ENCODE assay signal across 16 cellular contexts in the genomic region with DNA sequence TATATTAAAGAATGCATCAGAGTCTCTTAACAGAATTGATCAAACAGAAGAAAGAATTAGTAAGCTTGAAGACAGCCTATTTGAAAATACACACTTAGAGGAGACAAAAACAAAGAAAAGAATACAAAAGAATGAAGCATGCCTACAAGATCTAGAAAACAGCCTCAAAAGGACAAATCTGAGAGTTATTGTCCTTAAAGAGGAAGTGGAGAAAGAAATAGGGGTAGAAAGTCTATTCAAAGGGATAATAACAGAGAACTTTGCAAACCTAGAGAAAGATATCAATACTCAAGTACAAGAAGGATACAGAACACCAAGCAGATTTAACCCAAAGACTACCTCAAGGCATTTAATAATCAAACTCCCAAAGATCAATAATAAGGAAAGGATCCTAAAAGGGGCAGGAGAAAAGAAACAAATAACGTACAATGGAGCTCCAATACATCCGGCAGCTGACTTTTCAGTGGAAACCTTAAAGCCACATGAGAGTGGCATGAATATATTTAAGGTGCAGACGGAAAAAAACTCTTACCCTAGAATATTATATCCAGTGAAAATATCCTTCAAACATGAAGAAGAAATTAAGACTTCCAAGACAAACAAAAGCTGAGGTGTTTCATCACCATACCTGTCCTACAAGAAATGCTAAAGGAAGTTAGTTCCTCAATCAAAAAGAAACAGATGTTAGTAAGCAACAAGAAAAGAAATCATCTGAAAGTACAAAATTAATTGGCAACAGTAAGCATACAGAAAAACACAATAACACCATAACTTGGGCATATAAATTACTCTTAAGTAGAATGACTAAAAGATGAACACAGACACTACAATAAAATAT. TPM values are rescaled to one million over a fixed set of nuclear protein-coding genes. Genes with fewer than 3 reads are reported as not detected.
DNase-seq lines count a peak whose midpoint lies in the region; ATAC-seq, FAIRE-seq and TF ChIP-seq lines count a peak whose summit lies in the region.
"Had no signal": no experiment of that assay in that cellular context is flagged by ENCODE, and none has a peak within 500 bp of the region (broad histone marks: within the 10 kb centered on the region; RNA-seq: fewer than 3 reads in every experiment).

No MANE protein-coding gene starts in this region.

- H3K27ac ChIP-seq in HEK293 (ENCODE audit: extremely low read depth, low read depth, low read length) (no peak overlapping the region), GM12878 (ENCODE audit: control insufficient read depth, insufficient read depth) (no peak overlapping the region)
- H3K27ac ChIP-seq: 22Rv1 had no signal

- in situ Hi-C loops in GM12878 (cut with MboI): no loop called here

- TF ChIP-seq POLR2A in GM12878 (IDR thresholded peaks at IDR 0.05; ENCODE audit: low read depth, low read length): no peak

- FAIRE-seq in GM12878 (lab: Jason Lieb, UNC) (peak; percentile 27), frontal cortex (lab: Jason Lieb, UNC) (peak; percentile 10), RCC 7860 (lab: Jason Lieb, UNC) (no peak)

- RAD21 ChIA-PET in GM12878 (lab: Charles Lee; ENCODE audit: unreplicated experiment): no interaction called here

- 97% methylated on average over 3 of the region's 3 CpGs for WGBS in GM12878 (ENCODE audit: insufficient coverage, insufficient replicate concordance, low lambda C conversion rate, missing lambda C conversion rate)

- no peak for TF ChIP-seq EP300 in GM12878 (IDR thresholded peaks at IDR 0.05; ENCODE audit: borderline replicate concordance in 1 of 2, control insufficient read depth in 1 of 2, low read depth in 2 of 2, low read length in 2 of 2)

- H3K27me3 Mint-ChIP-seq in activated naive CD4-positive, alpha-beta T cell treated with anti-CD3 and anti-CD28 coated beads, Interleukin-2, amount 50 U/mL, for 24 hours: no peaks in the 10 kb centered on the region
- no peaks in the 10 kb centered on the region for H3K27me3 Mint-ChIP-seq in activated naive CD4-positive, alpha-beta T cell treated with anti-CD3 and anti-CD28 coated beads for 36 hours (ENCODE audit: low read depth)

- TF ChIP-seq RAD21 in GM12878 (IDR thresholded peaks at IDR 0.05; ENCODE audit: insufficient read depth, low read depth, low read length): no peak

- SMC1A ChIA-PET in GM12878 (lab: Charles Lee; ENCODE audit: uncharacterized antibody, unreplicated experiment): interaction anchor here (0.9 to 1.8 kb wide), 5 partner anchors 9 to 165 kb away, joined by 3 to 4 read pairs (median 3); no protein-coding TSS in a partner anchor

- H3K4me3 Mint-ChIP-seq in activated naive CD4-positive, alpha-beta T cell treated with anti-CD3 and anti-CD28 coated beads, Interleukin-2, amount 50 U/mL, for 24 hours: no peak overlapping the region
- H3K4me3 Mint-ChIP-seq in activated naive CD4-positive, alpha-beta T cell treated with anti-CD3 and anti-CD28 coated beads for 36 hours: no peak overlapping the region
- H3K4me3 Mint-ChIP-seq: CD14-positive monocyte; CD8-positive, alpha-beta T cell; GM23338 had no signal

- no peak overlapping the region for H3K9ac ChIP-seq in GM12878 (ENCODE audit: control insufficient read depth, insufficient read depth, low read length)

- H3K4me1 Mint-ChIP-seq in activated naive CD4-positive, alpha-beta T cell treated with anti-CD3 and anti-CD28 coated beads, Interleukin-2, amount 50 U/mL, for 24 hours: peaks cover 71% of the 10 kb centered on the region
- peaks cover 51% of the 10 kb centered on the region for H3K4me1 Mint-ChIP-seq in activated naive CD4-positive, alpha-beta T cell treated with anti-CD3 and anti-CD28 coated beads for 36 hours (ENCODE audit: low read depth)

- BruUV-seq in GM12878 (replicated peaks; lab: Mats Ljungman, UMichigan): no TSS peak

- POLR2A ChIA-PET in HEK293 (lab: Yijun Ruan, JAX) (no interaction called here), GM12878 (lab: Charles Lee) (interaction anchor here (0.9 kb wide), 1 partner anchor 35 kb away, joined by 3 read pairs; no protein-coding TSS in a partner anchor)

- H3K4me1 ChIP-seq in HEK293 (ENCODE audit: control insufficient read depth, insufficient read depth, low read length) (peaks cover 11% of the 10 kb centered on the region), GM12878 (ENCODE audit: control insufficient read depth, insufficient read depth, low read length) (peaks cover 9% of the 10 kb centered on the region)

- DNase-seq in activated naive CD4-positive, alpha-beta T cell treated with anti-CD3 and anti-CD28 coated beads for 36 hours: no peak
- DNase-seq in GM12878 (ENCODE audit: low read depth, low spot score): no peak
- DNase-seq in frontal cortex (ENCODE audit: low spot score in 2 of 2): no peak
- DNase-seq in RCC 7860 (ENCODE audit: low spot score): no peak
- DNase-seq: CD8-positive, alpha-beta T cell; COR-L47; DND-41; GDM1; H7 had no signal

- no peak for ATAC-seq in GM12878
- no peak for ATAC-seq in HG03432 (IDR thresholded peaks at IDR 0.05; ENCODE audit: unreplicated experiment)
- ATAC-seq in HG03175 (IDR thresholded peaks at IDR 0.05; ENCODE audit: unreplicated experiment): no peak
- ATAC-seq: CD8-positive, alpha-beta T cell; GM23338 had no signal

- H3K36me3 ChIP-seq in HEK293 (ENCODE audit: control insufficient read depth in 2 of 2, insufficient read depth in 1 of 2, low read length in 2 of 2): no peaks in the 10 kb centered on the region; a peak in 1 of 3 replicates
- no peaks in the 10 kb centered on the region for H3K36me3 ChIP-seq in GM12878 (ENCODE audit: control insufficient read depth in 2 of 2, insufficient read depth in 2 of 2, low read length in 1 of 2)

- H4K20me1 ChIP-seq in GM12878 (ENCODE audit: control insufficient read depth, insufficient read depth): no peaks in the 10 kb centered on the region

- peaks cover 45% of the 10 kb centered on the region for H3K79me2 ChIP-seq in GM12878 (ENCODE audit: control insufficient read depth, insufficient read depth, low read length)

- no peak overlapping the region for H3K4me3 ChIP-seq in HEK293 (ENCODE audit: low read depth, low read length)
- H3K4me3 ChIP-seq in GM12878: no peak overlapping the region
- H3K4me3 ChIP-seq: GM23338 had no signal

- H3K4me2 ChIP-seq in GM12878 (ENCODE audit: control insufficient read depth, insufficient read depth): no peak overlapping the region
- H3K4me2 ChIP-seq: GM23338 had no signal

- H3K9me3 ChIP-seq in HEK293 (ENCODE audit: control insufficient read depth, insufficient read depth, low read depth, low read length) (no peaks in the 10 kb centered on the region), GM12878 (replicated peaks; ENCODE audit: control insufficient read depth, insufficient read depth, low read length) (no peaks in the 10 kb centered on the region; the same call in 2 of the 3 replicates)

- H3K27ac Mint-ChIP-seq in activated naive CD4-positive, alpha-beta T cell treated with anti-CD3 and anti-CD28 coated beads, Interleukin-2, amount 50 U/mL, for 24 hours: peak overlapping the region; percentile 25
- H3K27ac Mint-ChIP-seq in activated naive CD4-positive, alpha-beta T cell treated with anti-CD3 and anti-CD28 coated beads for 36 hours: no peak overlapping the region
- H3K27ac Mint-ChIP-seq: CD8-positive, alpha-beta T cell; GM23338 had no signal

- H3K36me3 Mint-ChIP-seq in activated naive CD4-positive, alpha-beta T cell treated with anti-CD3 and anti-CD28 coated beads, Interleukin-2, amount 50 U/mL, for 24 hours: peaks cover 35% of the 10 kb centered on the region
- H3K36me3 Mint-ChIP-seq in activated naive CD4-positive, alpha-beta T cell treated with anti-CD3 and anti-CD28 coated beads for 36 hours (ENCODE audit: low read depth): peaks cover 25% of the 10 kb centered on the region

- intact Hi-C loops in activated naive CD4-positive, alpha-beta T cell treated with anti-CD3 and anti-CD28 coated beads for 36 hours (cut with micrococcal nuclease): no loop called here
- intact Hi-C loops in GM12878 (cut with micrococcal nuclease; ENCODE audit: unreplicated experiment): no loop called here

- H3K27me3 ChIP-seq in GM12878 (replicated peaks in 1 of 2; ENCODE audit: control insufficient read depth in 2 of 2, insufficient read depth in 2 of 2, low read length in 1 of 2): no peaks in the 10 kb centered on the region

- CTCF ChIA-PET in activated naive CD4-positive, alpha-beta T cell treated with anti-CD3 and anti-CD28 coated beads for 36 hours (lab: Charles Lee): interaction anchor here (1.4 kb wide), 1 partner anchor 18 kb away, joined by 3 read pairs; no protein-coding TSS in a partner anchor
- CTCF ChIA-PET in HEK293 (lab: Yijun Ruan, JAX): interaction anchor here (0.6 kb wide), 2 partner anchors 103 to 1419 kb away, joined by 4 read pairs; no protein-coding TSS in a partner anchor
- CTCF ChIA-PET in GM12878 (lab: Yijun Ruan, JAX): interaction anchor here (0.7 to 2.1 kb wide), 4 partner anchors 17 to 112 kb away, joined by 3 to 4 read pairs (median 4); no protein-coding TSS in a partner anchor

- no peak for TF ChIP-seq CTCF in HEK293 (tag by site-specific recombination; IDR thresholded peaks at IDR 0.05)
- no peak for TF ChIP-seq CTCF in GM12878 (IDR thresholded peaks at IDR 0.05 in 2 of 3, conservative IDR thresholded peaks at IDR 0.05 in 1 of 3; ENCODE audit: control insufficient read depth in 2 of 3, extremely low read depth in 1 of 3, insufficient read depth in 1 of 3, low read depth in 3 of 3, low read length in 3 of 3)

- peaks cover 11% of the 10 kb centered on the region for H3K9me3 Mint-ChIP-seq in activated naive CD4-positive, alpha-beta T cell treated with anti-CD3 and anti-CD28 coated beads, Interleukin-2, amount 50 U/mL, for 24 hours
- H3K9me3 Mint-ChIP-seq in activated naive CD4-positive, alpha-beta T cell treated with anti-CD3 and anti-CD28 coated beads for 36 hours: peaks cover 2% of the 10 kb centered on the region
- H3K9me3 Mint-ChIP-seq: GM23338 had no signal

- H2AFZ ChIP-seq in GM12878 (ENCODE audit: control insufficient read depth, low read depth, low read length): no peak overlapping the region
- H2AFZ ChIP-seq: GM23338 had no signal

RNA-seq across cellular contexts. Expression of gene LRBA, which starts 36.1 kb away (rescaled TPM):
- 10 to 100 TPM; 53.7 to 54.6 TPM for total RNA-seq in activated naive CD4-positive, alpha-beta T cell treated with anti-CD3 and anti-CD28 coated beads for 36 hours
- 574 and 578 TPM in 2 replicates for total RNA-seq in GM12878 (2013; cell fraction: nucleolus; rRNA removed)
- 75.5 and 89.8 TPM in 2 replicates for total RNA-seq in GM12878 (2014; rRNA removed)
- 93.4 and 101 TPM in 2 replicates for total RNA-seq in GM12878 (2014; rRNA removed; fragmentation: Illumina TruSeq; extraction: Trizol)
- total RNA-seq in GM12878 (2021): 70.6 and 72.7 TPM in 2 replicates
- 40.5 TPM for polyA plus RNA-seq in GM12878 (2011; ENCODE audit: low read depth)
- 74.6 and 82.6 TPM in 2 replicates for polyA plus RNA-seq in GM12878 (2011; rRNA removed)
- polyA plus RNA-seq in GM12878 (2011; cell fraction: cytosol; rRNA removed): 71.9 and 79.6 TPM in 2 replicates
- 58.5 and 60.2 TPM in 2 replicates for polyA plus RNA-seq in GM12878 (2011; cell fraction: nucleus; rRNA removed)
- polyA plus RNA-seq in GM12878 (2012): 39.6 and 45.7 TPM in 2 replicates
- 74.4 and 98.9 TPM in 2 replicates for polyA plus RNA-seq in GM12878 (2014; fragmentation: Illumina TruSeq; extraction: Trizol)
- 10 to 100 TPM; 20.3 to 22.0 TPM for polyA plus RNA-seq in GM12878 (2014; fragmentation: Nextera tagmentation; extraction: Ambion mirVana)
- polyA plus RNA-seq in GM12878 (2014; rRNA removed): 37.1 and 39.4 TPM in 2 replicates
- polyA plus RNA-seq in GM12878 (2016; fragmentation: Nextera tagmentation; extraction: Ambion mirVana): 10 to 100 TPM; 24.8 to 29.4 TPM
- 433 TPM in 2 replicates for polyA minus RNA-seq in GM12878 (2011; rRNA and poly(A)+ RNA removed)
- 91.3 and 96.2 TPM in 2 replicates for polyA minus RNA-seq in GM12878 (2011; cell fraction: cytosol; rRNA and poly(A)+ RNA removed)
- polyA minus RNA-seq in GM12878 (2011; cell fraction: nucleus; rRNA and poly(A)+ RNA removed): 384 and 542 TPM in 2 replicates
- 23.2 TPM for total RNA-seq in frontal cortex
